ENCODE assay signal across 1 cellular context in the genomic region with DNA sequence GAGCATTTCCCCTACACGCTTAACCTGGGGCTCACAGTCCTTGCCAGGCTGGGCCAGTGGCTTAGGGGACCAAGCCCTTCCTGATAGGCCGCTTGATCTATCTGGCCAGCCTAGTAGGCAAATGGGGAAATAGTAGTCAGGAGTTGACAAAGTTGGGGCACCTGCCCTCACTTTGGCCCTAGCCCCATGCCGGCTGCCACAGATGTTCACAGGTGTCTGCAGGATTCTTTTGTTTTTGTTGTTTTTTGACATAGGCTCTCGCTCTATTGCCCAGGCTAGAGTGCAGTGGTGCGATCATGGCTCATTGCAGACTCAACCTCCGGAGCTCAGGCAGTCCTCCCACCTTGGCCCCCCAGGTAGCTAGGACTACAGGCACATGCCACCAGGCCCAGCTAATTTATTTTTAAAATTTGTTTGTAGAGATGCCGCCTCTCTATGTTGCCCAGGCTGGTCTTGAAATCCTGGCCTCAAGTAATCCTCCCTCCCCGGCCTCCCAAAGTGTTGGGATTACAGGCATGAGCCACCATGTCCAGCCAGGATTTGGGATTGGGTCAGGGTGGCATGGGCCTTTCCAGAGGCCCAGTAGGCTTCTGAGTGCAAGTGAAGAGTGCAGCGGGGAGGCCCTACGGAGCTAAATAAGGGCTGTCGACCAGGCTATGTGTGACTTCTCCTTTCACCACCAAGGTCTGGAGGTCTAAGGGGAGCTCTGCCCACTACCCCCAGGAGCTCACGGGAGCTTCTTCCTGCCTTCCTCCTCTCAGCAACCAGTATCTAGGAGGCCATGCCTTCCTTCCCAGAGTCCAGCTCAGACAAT.
TF ChIP-seq lines count a peak whose summit lies in the region.

No MANE protein-coding gene starts in this region.

TF ChIP-seq in HepG2, 621 proteins besides CTCF, POLR2A, EP300 and RAD21:
- no peak for TF ChIP-seq EHMT2 (IDR thresholded peaks at IDR 0.05; ENCODE audit: borderline replicate concordance, low read depth, low read length)
- TF ChIP-seq, protein P1, sequence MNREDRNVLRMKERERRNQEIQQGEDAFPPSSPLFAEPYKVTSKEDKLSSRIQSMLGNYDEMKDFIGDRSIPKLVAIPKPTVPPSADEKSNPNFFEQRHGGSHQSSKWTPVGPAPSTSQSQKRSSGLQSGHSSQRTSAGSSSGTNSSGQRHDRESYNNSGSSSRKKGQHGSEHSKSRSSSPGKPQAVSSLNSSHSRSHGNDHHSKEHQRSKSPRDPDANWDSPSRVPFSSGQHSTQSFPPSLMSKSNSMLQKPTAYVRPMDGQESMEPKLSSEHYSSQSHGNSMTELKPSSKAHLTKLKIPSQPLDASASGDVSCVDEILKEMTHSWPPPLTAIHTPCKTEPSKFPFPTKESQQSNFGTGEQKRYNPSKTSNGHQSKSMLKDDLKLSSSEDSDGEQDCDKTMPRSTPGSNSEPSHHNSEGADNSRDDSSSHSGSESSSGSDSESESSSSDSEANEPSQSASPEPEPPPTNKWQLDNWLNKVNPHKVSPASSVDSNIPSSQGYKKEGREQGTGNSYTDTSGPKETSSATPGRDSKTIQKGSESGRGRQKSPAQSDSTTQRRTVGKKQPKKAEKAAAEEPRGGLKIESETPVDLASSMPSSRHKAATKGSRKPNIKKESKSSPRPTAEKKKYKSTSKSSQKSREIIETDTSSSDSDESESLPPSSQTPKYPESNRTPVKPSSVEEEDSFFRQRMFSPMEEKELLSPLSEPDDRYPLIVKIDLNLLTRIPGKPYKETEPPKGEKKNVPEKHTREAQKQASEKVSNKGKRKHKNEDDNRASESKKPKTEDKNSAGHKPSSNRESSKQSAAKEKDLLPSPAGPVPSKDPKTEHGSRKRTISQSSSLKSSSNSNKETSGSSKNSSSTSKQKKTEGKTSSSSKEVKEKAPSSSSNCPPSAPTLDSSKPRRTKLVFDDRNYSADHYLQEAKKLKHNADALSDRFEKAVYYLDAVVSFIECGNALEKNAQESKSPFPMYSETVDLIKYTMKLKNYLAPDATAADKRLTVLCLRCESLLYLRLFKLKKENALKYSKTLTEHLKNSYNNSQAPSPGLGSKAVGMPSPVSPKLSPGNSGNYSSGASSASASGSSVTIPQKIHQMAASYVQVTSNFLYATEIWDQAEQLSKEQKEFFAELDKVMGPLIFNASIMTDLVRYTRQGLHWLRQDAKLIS (CRISPR knock-in tag; IDR thresholded peaks at IDR 0.05): no peak
